24 cellular contexts compared by ENCODE assay signal in genomic region chr3:66210687-66211295, GRCh38.
"Had no signal": no experiment of that assay in that cellular context is flagged by ENCODE, and none has a peak within 500 bp of the region (broad histone marks: within the 10 kb centered on the region; RNA-seq: fewer than 3 reads in every experiment).

No MANE protein-coding gene starts in this region.

- H3K4me1 ChIP-seq: Peyer's patch, SJSA1 had no signal

- H3K4me2 ChIP-seq: SK-N-SH had no signal

- H3K27me3 ChIP-seq: Peyer's patch, SJSA1 had no signal

- DNase-seq: activated CD4-positive, alpha-beta T cell treated with anti-CD3 and anti-CD28 coated beads, Interleukin-2, amount 10 ng/mL, durations not matched to agents 24 days and 14 days; activated CD4-positive, alpha-beta T cell treated with anti-CD3 and anti-CD28 coated beads, Interleukin-2, amount 50 U/mL, for 4 hours; activated CD8-positive, alpha-beta T cell treated with anti-CD3 and anti-CD28 coated beads for 36 hours; activated gamma-delta T cell; activated naive CD4-positive, alpha-beta T cell treated with Interleukin-2 at 50 U/mL for 16 hours; activated T-cell treated with anti-CD3 and anti-CD28 coated beads, Interleukin-2, amount 50 U/mL, for 1 hour; anterior cingulate cortex; caudate nucleus; cerebellar nuclear complex; NCI-H1092 treated with DMSO at 0.1 percent for 48 hours; NCI-H1694; NCI-H1930; NCI-H2081 treated with DMSO at 0.1 percent for 48 hours; NCI-H510A; NCI-H526; NCI-H82; NK-92 treated with Interleukin-12 subunit alpha and Interleukin-12 subunit beta, amount 100 ng/mL, for 24 hours; PC-3; Peyer's patch; RPMI8226; SHP77 treated with DMSO at 0.1 percent for 48 hours; SK-N-SH had no signal

- ATAC-seq: activated CD8-positive, alpha-beta T cell treated with anti-CD3 and anti-CD28 coated beads for 36 hours; activated naive CD4-positive, alpha-beta T cell treated with anti-CD3 and anti-CD28 coated beads, Interleukin-2, amount 50 U/mL, for 72 hours; PC-3 had no signal

- H3K36me3 ChIP-seq: Peyer's patch, SJSA1 had no signal

- H3K4me3 ChIP-seq: Peyer's patch, SJSA1 had no signal

- H3K9ac ChIP-seq: SK-N-SH had no signal

- H3K27ac ChIP-seq: Peyer's patch, SJSA1 had no signal
